In genomic region chr13:36753176-36753575, GRCh38 we compare ENCODE assay signal across 26 cellular contexts.
"Had no signal": no experiment of that assay in that cellular context is flagged by ENCODE, and none has a peak within 500 bp of the region (broad histone marks: within the 10 kb centered on the region; RNA-seq: fewer than 3 reads in every experiment).

No MANE protein-coding gene starts in this region.

- ATAC-seq: esophagus mucosa; gastrocnemius medialis; left ventricle myocardium superior; lower lobe of right lung; naive thymus-derived CD8-positive, alpha-beta T cell; sciatic nerve; stimulated activated naive CD8-positive, alpha-beta T cell treated with anti-CD3 and anti-CD28 coated beads, Interleukin-15, amount 100 ng/mL, for 72 hours; upper lobe of right lung had no signal

- H3K4me1 ChIP-seq: gastrocnemius medialis, lower lobe of right lung, prostate gland, right atrium auricular region, suprapubic skin, transverse colon, upper lobe of right lung, uterus had no signal

- H3K4me2 ChIP-seq: smooth muscle cell had no signal

- H3K9me3 ChIP-seq: gastrocnemius medialis, lower lobe of right lung, prostate gland, right atrium auricular region, suprapubic skin, transverse colon, upper lobe of right lung, uterus had no signal

- H3K36me3 ChIP-seq: gastrocnemius medialis, lower lobe of right lung, prostate gland, right atrium auricular region, suprapubic skin, transverse colon, upper lobe of right lung, uterus had no signal

- H3K27ac ChIP-seq: epithelial cell of prostate, gastrocnemius medialis, lower lobe of right lung, prostate gland, right atrium auricular region, suprapubic skin, transverse colon, upper lobe of right lung, uterus had no signal

- H3K27me3 ChIP-seq: gastrocnemius medialis, right atrium auricular region, suprapubic skin, transverse colon, upper lobe of right lung, uterus had no signal

- H3K4me3 ChIP-seq: gastrocnemius medialis, lower lobe of right lung, prostate gland, right atrium auricular region, smooth muscle cell, suprapubic skin, transverse colon, upper lobe of right lung, uterus had no signal

- DNase-seq: effector CD8-positive, alpha-beta T cell; endodermal cell; foreskin fibroblast; gastrocnemius medialis; head of caudate nucleus; left ventricle myocardium superior; lower lobe of right lung; naive thymus-derived CD8-positive, alpha-beta T cell; nephron progenitor cell; nucleus accumbens; stimulated activated CD4-positive, alpha-beta T cell treated with anti-CD3 and anti-CD28 coated beads, Interleukin-12 subunit alpha, Interleukin-12 subunit beta, amount 100 ng/mL, for 4 hours; stimulated activated CD4-positive, alpha-beta T cell treated with anti-CD3 and anti-CD28 coated beads, Interleukin-1b, Interleukin-23, amount 100 ng/mL, for 48 hours; stimulated activated CD4-positive, alpha-beta T cell treated with anti-CD3 and anti-CD28 coated beads, Interleukin-4, amount 100 ng/mL, for 1 hour; stimulated activated CD8-positive, alpha-beta memory T cell treated with anti-CD3 and anti-CD28 coated beads, Interleukin-4, amount 100 ng/mL, for 48 hours; stimulated activated naive CD4-positive, alpha-beta T cell; stimulated activated naive CD8-positive, alpha-beta T cell treated with anti-CD3 and anti-CD28 coated beads, Interleukin-15, amount 100 ng/mL, for 72 hours; transverse colon; upper lobe of right lung; uterus had no signal
